In the genomic region with DNA sequence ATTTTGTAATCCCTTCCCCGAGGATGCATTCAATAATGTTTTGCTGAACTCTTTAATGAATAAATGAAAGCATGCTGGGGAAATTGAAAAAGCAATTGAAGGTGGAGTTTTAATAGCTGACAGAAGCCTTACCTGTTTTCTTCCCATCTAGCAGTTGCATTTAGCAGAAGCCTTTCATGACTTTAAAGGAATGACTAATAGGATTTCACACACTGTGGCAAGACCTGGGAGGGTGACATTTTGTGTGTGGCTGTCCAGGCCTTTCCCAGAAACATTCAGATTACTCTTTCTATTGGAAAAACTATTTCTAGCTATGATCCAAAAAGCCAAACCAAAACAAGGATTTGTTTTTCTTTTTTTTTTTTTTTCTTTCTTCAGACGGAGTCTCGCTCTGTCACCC, we compare ENCODE assay signal across 15 cellular contexts. TPM values are rescaled to one million over a fixed set of nuclear protein-coding genes. Genes with fewer than 3 reads are reported as not detected.
DNase-seq lines count a peak whose midpoint lies in the region; ATAC-seq and TF ChIP-seq lines count a peak whose summit lies in the region.
"Had no signal": no experiment of that assay in that cellular context is flagged by ENCODE, and none has a peak within 500 bp of the region (broad histone marks: within the 10 kb centered on the region; RNA-seq: fewer than 3 reads in every experiment).

No MANE protein-coding gene starts in this region.

- H3K4me3 ChIP-seq in HL-60 (replicated peaks; ENCODE audit: insufficient read depth, low read length), result no peak overlapping the region
- H3K4me3 ChIP-seq: K562 had no signal

- peaks cover 50% of the 10 kb centered on the region for H3K4me1 Mint-ChIP-seq in activated naive CD4-positive, alpha-beta T cell treated with anti-CD3 and anti-CD28 coated beads, Interleukin-2, amount 10 ng/mL, durations not matched to agents 7 days and 5 days
- H3K4me1 Mint-ChIP-seq in activated naive CD8-positive, alpha-beta T cell treated with anti-CD3 and anti-CD28 coated beads for 36 hours, result peaks cover 52% of the 10 kb centered on the region
- peaks cover 55% of the 10 kb centered on the region for H3K4me1 Mint-ChIP-seq in stimulated activated memory B cell treated with anti-CD40 and anti-IgM and Interleukin-4, amounts not matched to agents 10 μg/mL and 1 μg/mL and 100 μg/mL, for 72 hours

- no peak overlapping the region for H3K4me3 Mint-ChIP-seq in activated naive CD4-positive, alpha-beta T cell treated with anti-CD3 and anti-CD28 coated beads, Interleukin-2, amount 10 ng/mL, durations not matched to agents 7 days and 5 days
- no peak overlapping the region for H3K4me3 Mint-ChIP-seq in activated naive CD8-positive, alpha-beta T cell treated with anti-CD3 and anti-CD28 coated beads for 36 hours
- H3K4me3 Mint-ChIP-seq in stimulated activated memory B cell treated with anti-CD40 and anti-IgM and Interleukin-4, amounts not matched to agents 10 μg/mL and 1 μg/mL and 100 μg/mL, for 72 hours, result no peak overlapping the region

- H3K36me3 Mint-ChIP-seq in activated naive CD4-positive, alpha-beta T cell treated with anti-CD3 and anti-CD28 coated beads, Interleukin-2, amount 50 U/mL, for 72 hours, result peaks cover 0 to 8% of the 10 kb centered on the region in 2 donors
- H3K36me3 Mint-ChIP-seq in activated naive CD4-positive, alpha-beta T cell treated with anti-CD3 and anti-CD28 coated beads, Interleukin-2, amount 10 ng/mL, durations not matched to agents 7 days and 5 days, result peaks cover 5% of the 10 kb centered on the region
- H3K36me3 Mint-ChIP-seq in activated naive CD8-positive, alpha-beta T cell treated with anti-CD3 and anti-CD28 coated beads for 36 hours, result peaks cover 2% of the 10 kb centered on the region
- no peaks in the 10 kb centered on the region for H3K36me3 Mint-ChIP-seq in stimulated activated memory B cell treated with anti-CD40 and anti-IgM and Interleukin-4, amounts not matched to agents 10 μg/mL and 1 μg/mL and 100 μg/mL, for 72 hours

- no peak for TF ChIP-seq CTCF in HL-60 (IDR thresholded peaks at IDR 0.05; ENCODE audit: insufficient read depth, low read length)

- H3K27ac Mint-ChIP-seq in activated naive CD4-positive, alpha-beta T cell treated with anti-CD3 and anti-CD28 coated beads, Interleukin-2, amount 50 U/mL, for 72 hours, result peak overlapping the region; percentile 40 to 77
- no peak overlapping the region for H3K27ac Mint-ChIP-seq in activated naive CD4-positive, alpha-beta T cell treated with anti-CD3 and anti-CD28 coated beads, Interleukin-2, amount 10 ng/mL, durations not matched to agents 7 days and 5 days
- H3K27ac Mint-ChIP-seq in activated naive CD8-positive, alpha-beta T cell treated with anti-CD3 and anti-CD28 coated beads for 36 hours, result peak overlapping the region; percentile 25
- peak overlapping the region; percentile 75 for H3K27ac Mint-ChIP-seq in stimulated activated memory B cell treated with anti-CD40 and anti-IgM and Interleukin-4, amounts not matched to agents 10 μg/mL and 1 μg/mL and 100 μg/mL, for 72 hours

- no peaks in the 10 kb centered on the region for H3K27me3 ChIP-seq in HL-60 (ENCODE audit: insufficient read depth, poor library complexity, severe bottlenecking)

- H3K27ac ChIP-seq in HL-60 (replicated peaks), result 0 out of 2 replicates have a peak overlapping the region, but pooled peaks have one; percentile 1

- peaks cover 0 to 11% of the 10 kb centered on the region in 2 donors for H3K9me3 Mint-ChIP-seq in activated naive CD4-positive, alpha-beta T cell treated with anti-CD3 and anti-CD28 coated beads, Interleukin-2, amount 50 U/mL, for 72 hours
- H3K9me3 Mint-ChIP-seq in activated naive CD4-positive, alpha-beta T cell treated with anti-CD3 and anti-CD28 coated beads, Interleukin-2, amount 10 ng/mL, durations not matched to agents 7 days and 5 days, result no peaks in the 10 kb centered on the region
- no peaks in the 10 kb centered on the region for H3K9me3 Mint-ChIP-seq in activated naive CD8-positive, alpha-beta T cell treated with anti-CD3 and anti-CD28 coated beads for 36 hours
- no peaks in the 10 kb centered on the region for H3K9me3 Mint-ChIP-seq in stimulated activated memory B cell treated with anti-CD40 and anti-IgM and Interleukin-4, amounts not matched to agents 10 μg/mL and 1 μg/mL and 100 μg/mL, for 72 hours

- CTCF ChIA-PET in activated naive CD4-positive, alpha-beta T cell treated with anti-CD3 and anti-CD28 coated beads, Interleukin-2, amount 10 ng/mL, durations not matched to agents 7 days and 5 days (lab: Charles Lee), result interaction anchor here (0.6 to 1.5 kb wide), 2 partner anchors 58 to 74 kb away, joined by 3 to 4 read pairs; no protein-coding TSS in a partner anchor

- DNase-seq in activated naive CD4-positive, alpha-beta T cell treated with anti-CD3 and anti-CD28 coated beads, Interleukin-2, amount 50 U/mL, for 72 hours (ENCODE audit: low spot score in 2 of 2), result no peak
- DNase-seq in activated naive CD4-positive, alpha-beta T cell treated with anti-CD3 and anti-CD28 coated beads, Interleukin-2, amount 10 ng/mL, durations not matched to agents 7 days and 5 days, result no peak
- DNase-seq in HL-60 (ENCODE audit: low read depth in 1 of 2, low spot score in 1 of 2) (no peak), activated gamma-delta T cell (lab: John Stamatoyannopoulos, UW) (no peak), dermis blood vessel endothelial cell (no peak)
- DNase-seq in activated naive CD8-positive, alpha-beta T cell treated with anti-CD3 and anti-CD28 coated beads for 36 hours, result no peak
- DNase-seq: NCI-H1092, NCI-H1694, NCI-H2107, NCI-H345, NCI-H69 had no signal

- ATAC-seq in activated naive CD4-positive, alpha-beta T cell treated with anti-CD3 and anti-CD28 coated beads, Interleukin-2, amount 50 U/mL, for 72 hours, result peak in 1 of 2 donors; percentile 46
- no peak for ATAC-seq in stimulated activated memory B cell treated with anti-CD40 and anti-IgM and Interleukin-4, amounts not matched to agents 10 μg/mL and 1 μg/mL and 100 μg/mL, for 72 hours
- ATAC-seq: K562, Panc1, Right ventricle myocardium inferior had no signal

- no peaks in the 10 kb centered on the region for H3K27me3 Mint-ChIP-seq in activated naive CD4-positive, alpha-beta T cell treated with anti-CD3 and anti-CD28 coated beads, Interleukin-2, amount 10 ng/mL, durations not matched to agents 7 days and 5 days
- H3K27me3 Mint-ChIP-seq in activated naive CD8-positive, alpha-beta T cell treated with anti-CD3 and anti-CD28 coated beads for 36 hours, result no peaks in the 10 kb centered on the region
- no peaks in the 10 kb centered on the region for H3K27me3 Mint-ChIP-seq in stimulated activated memory B cell treated with anti-CD40 and anti-IgM and Interleukin-4, amounts not matched to agents 10 μg/mL and 1 μg/mL and 100 μg/mL, for 72 hours

RNA-seq across cellular contexts. Expression of a gene that starts 45.2 kb away (rescaled TPM):
- total RNA-seq in activated naive CD4-positive, alpha-beta T cell treated with anti-CD3 and anti-CD28 coated beads, Interleukin-2, amount 50 U/mL, for 72 hours, result 1 to 10 TPM in 1 of 2 donors, under 1 TPM in 1; 0.20 to 3.6 TPM
- total RNA-seq in activated naive CD8-positive, alpha-beta T cell treated with anti-CD3 and anti-CD28 coated beads for 36 hours, result under 1 TPM; 0.08 to 0.12 TPM
- total RNA-seq in dermis blood vessel endothelial cell, result not detected in 2 replicates
- total RNA-seq: K562, Right ventricle myocardium inferior had no signal
